Comparison of ENCODE assay signal across 15 cellular contexts in the genomic region with DNA sequence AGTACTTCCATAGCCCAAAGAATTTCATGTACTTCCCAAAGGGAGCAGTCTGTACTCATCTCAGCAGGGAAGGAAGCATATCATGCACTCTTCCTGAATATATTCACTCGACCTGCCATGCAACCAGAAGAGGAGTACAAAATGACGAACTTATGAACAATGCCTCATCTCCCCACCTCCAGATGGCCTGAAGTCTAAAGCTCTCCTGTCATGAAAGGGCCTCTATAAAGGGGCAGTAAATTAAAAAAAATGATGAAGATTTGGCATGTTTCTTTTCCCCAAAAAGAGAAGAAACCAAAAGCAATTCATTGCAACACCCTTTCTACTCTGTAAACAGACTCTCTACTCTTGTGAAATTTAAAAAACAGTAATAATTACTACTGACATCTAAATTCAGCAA.
"Had no signal": no experiment of that assay in that cellular context is flagged by ENCODE, and none has a peak within 500 bp of the region (broad histone marks: within the 10 kb centered on the region; RNA-seq: fewer than 3 reads in every experiment).

No MANE protein-coding gene starts in this region.

- H3K27ac ChIP-seq: upper lobe of left lung had no signal

- H3K36me3 ChIP-seq: upper lobe of left lung had no signal

- DNase-seq: activated B cell treated with CpG ODN at 0.5 μM for 24 hours; activated CD4-positive, alpha-beta T cell treated with anti-CD3 and anti-CD28 coated beads, Interleukin-2, amount 10 ng/mL, durations not matched to agents 7 days and 5 days; activated CD8-positive, alpha-beta memory T cell treated with anti-CD3 and anti-CD28 coated beads for 24 hours; erythroblast; foreskin fibroblast; glutamatergic neuron; hypothalamus; occipital lobe; right cardiac atrium; stimulated activated naive CD8-positive, alpha-beta T cell treated with anti-CD3 and anti-CD28 coated beads, Interleukin-15, amount 100 ng/mL, for 72 hours; T-helper 17 cell; upper lobe of left lung had no signal

- H3K9me3 Mint-ChIP-seq: nephron had no signal

- H3K9me3 ChIP-seq: upper lobe of left lung had no signal

- H3K4me1 ChIP-seq: upper lobe of left lung had no signal

- H3K4me3 Mint-ChIP-seq: activated B cell treated with CpG ODN at 0.5 μM for 24 hours; activated CD4-positive, alpha-beta T cell treated with anti-CD3 and anti-CD28 coated beads, Interleukin-2, amount 10 ng/mL, durations not matched to agents 7 days and 5 days; nephron; stimulated activated naive CD8-positive, alpha-beta T cell treated with anti-CD3 and anti-CD28 coated beads, Interleukin-15, amount 100 ng/mL, for 72 hours; T-helper 17 cell had no signal

- H3K27me3 ChIP-seq: upper lobe of left lung had no signal

- H3K27ac Mint-ChIP-seq: activated B cell treated with CpG ODN at 0.5 μM for 24 hours; activated CD4-positive, alpha-beta T cell treated with anti-CD3 and anti-CD28 coated beads, Interleukin-2, amount 10 ng/mL, durations not matched to agents 7 days and 5 days; nephron; progenitor cell of endocrine pancreas; stimulated activated naive CD8-positive, alpha-beta T cell treated with anti-CD3 and anti-CD28 coated beads, Interleukin-15, amount 100 ng/mL, for 72 hours; T-helper 17 cell had no signal

- ATAC-seq: right cardiac atrium; stimulated activated naive CD8-positive, alpha-beta T cell treated with anti-CD3 and anti-CD28 coated beads, Interleukin-15, amount 100 ng/mL, for 72 hours; T-helper 17 cell had no signal

- H3K4me2 ChIP-seq: smooth muscle cell had no signal

- H3K4me1 Mint-ChIP-seq: activated B cell treated with CpG ODN at 0.5 μM for 24 hours; activated CD4-positive, alpha-beta T cell treated with anti-CD3 and anti-CD28 coated beads, Interleukin-2, amount 10 ng/mL, durations not matched to agents 7 days and 5 days; nephron; stimulated activated naive CD8-positive, alpha-beta T cell treated with anti-CD3 and anti-CD28 coated beads, Interleukin-15, amount 100 ng/mL, for 72 hours; T-helper 17 cell had no signal

- H3K27me3 Mint-ChIP-seq: activated B cell treated with CpG ODN at 0.5 μM for 24 hours; activated CD4-positive, alpha-beta T cell treated with anti-CD3 and anti-CD28 coated beads, Interleukin-2, amount 10 ng/mL, durations not matched to agents 7 days and 5 days; progenitor cell of endocrine pancreas; stimulated activated naive CD8-positive, alpha-beta T cell treated with anti-CD3 and anti-CD28 coated beads, Interleukin-15, amount 100 ng/mL, for 72 hours; T-helper 17 cell had no signal

- H3K4me3 ChIP-seq: smooth muscle cell, upper lobe of left lung had no signal
